9 cellular contexts compared by ENCODE assay signal in genomic region chr5:141940695-141941271, GRCh38. TPM values are rescaled to one million over a fixed set of nuclear protein-coding genes. Genes with fewer than 3 reads are reported as not detected.
A peak's percentile ranks its signal among the peaks of the same experiment; 100 is the strongest.
DNase-seq lines count a peak whose midpoint lies in the region; ATAC-seq and TF ChIP-seq lines count a peak whose summit lies in the region.
"Had no signal": no experiment of that assay in that cellular context is flagged by ENCODE, and none has a peak within 500 bp of the region (broad histone marks: within the 10 kb centered on the region; RNA-seq: fewer than 3 reads in every experiment).

No MANE protein-coding gene starts in this region.

- H3K27me3 Mint-ChIP-seq in naive B cell, result no peaks in the 10 kb centered on the region

- no peaks in the 10 kb centered on the region for H3K9me3 ChIP-seq in breast epithelium

- H3K27me3 ChIP-seq in KMS-11 (ENCODE audit: insufficient read depth, low read depth) (no peaks in the 10 kb centered on the region), breast epithelium (no peaks in the 10 kb centered on the region)

- H3K27ac ChIP-seq in KMS-11 (peak overlapping the region; percentile 70), breast epithelium (peak overlapping the region; percentile 56 to 74)

- TF ChIP-seq CTCF in AG09309 (IDR thresholded peaks at IDR 0.05; ENCODE audit: control insufficient read depth, insufficient read depth, low read depth, low read length, missing control alignments), result peak; percentile 38
- peak; percentile 22; the same call in 1 of the 2 replicates for TF ChIP-seq CTCF in KMS-11 (conservative IDR thresholded peaks at IDR 0.05; ENCODE audit: low read depth, low read length)
- no peak for TF ChIP-seq CTCF in breast epithelium (IDR thresholded peaks at IDR 0.05)

- H3K4me2 ChIP-seq in KMS-11, result peak overlapping the region; percentile 83

- no peaks in the 10 kb centered on the region for H3K79me2 ChIP-seq in KMS-11 (ENCODE audit: insufficient read depth, low read depth)

- H3K4me1 Mint-ChIP-seq in naive B cell, result peaks cover 0 to under 1% (median 0%) of the 10 kb centered on the region in 3 donors

- H3K4me3 Mint-ChIP-seq in naive B cell, result no peak overlapping the region

- peak; percentile 50 for DNase-seq in AG09309 (ENCODE audit: low read depth)
- no peak for DNase-seq in breast epithelium (ENCODE audit: low spot score in 2 of 2)
- DNase-seq in naive B cell, result no peak
- no peak for DNase-seq in dedifferentiated amniotic fluid mesenchymal stem cell (ENCODE audit: extremely low spot score)
- DNase-seq in NOMO-1 treated with DMSO at 0.1 percent for 48 hours (lab: John Stamatoyannopoulos, UW; ENCODE audit: unreplicated experiment), result no peak
- DNase-seq in stimulated activated CD4-positive, alpha-beta T cell treated with anti-CD3 and anti-CD28 coated beads, Interleukin-4, amount 100 ng/mL, for 24 hours, result no peak
- no peak for DNase-seq in NK-92 (lab: John Stamatoyannopoulos, UW; ENCODE audit: unreplicated experiment)
- DNase-seq: NCI-H1694 treated with DMSO at 0.1 percent for 48 hours had no signal

- H3K4me1 ChIP-seq in KMS-11 (ENCODE audit: low read depth, poor library complexity, severe bottlenecking), result peaks cover 42% of the 10 kb centered on the region
- no peaks in the 10 kb centered on the region for H3K4me1 ChIP-seq in breast epithelium

- H3K9ac ChIP-seq in KMS-11, result no peak overlapping the region

- no peaks in the 10 kb centered on the region for H3K9me3 Mint-ChIP-seq in naive B cell

- peaks cover 3 to 5% of the 10 kb centered on the region in 2 donors for H3K36me3 Mint-ChIP-seq in naive B cell

- H3K27ac Mint-ChIP-seq in naive B cell, result peak overlapping the region in 4 of 6 donors; percentile 6 to 81 (median 70)

- H2AFZ ChIP-seq in KMS-11 (ENCODE audit: low read depth), result peak overlapping the region; percentile 10; the same call in 1 of the 2 replicates

- TF ChIP-seq POLR2A in breast epithelium (IDR thresholded peaks at IDR 0.05), result no peak

- no peak for ATAC-seq in naive B cell (ENCODE audit: low read depth in 2 of 2)

- H3K36me3 ChIP-seq in KMS-11 (ENCODE audit: insufficient read depth) (no peaks in the 10 kb centered on the region), breast epithelium (peaks cover 6% of the 10 kb centered on the region)

- intact Hi-C loops in breast epithelium (cut with DNase I; ENCODE audit: low total_unique reads), result no loop called here

- no peaks in the 10 kb centered on the region for H4K20me1 ChIP-seq in KMS-11 (ENCODE audit: insufficient read depth)

- no peak overlapping the region for H3K4me3 ChIP-seq in AG09309 (ENCODE audit: control insufficient read depth, low read depth, low read length)
- H3K4me3 ChIP-seq in KMS-11 (IDR thresholded peaks at IDR 0.05; ENCODE audit: insufficient read depth, low read depth, low read length), result no peak overlapping the region
- H3K4me3 ChIP-seq in breast epithelium, result no peak overlapping the region

RNA-seq across cellular contexts. Expression of gene DELE1, which starts 17.1 kb away (rescaled TPM):
- 10 to 100 TPM; 74.6 to 95.1 (median 76.7) TPM for total RNA-seq in breast epithelium
- 10 to 100 TPM; 39.1 to 51.1 (median 44.1) TPM for polyA plus RNA-seq in naive B cell (ENCODE audit: low read depth in 6 of 6)

RNA-seq across cellular contexts. Expression of gene PCDH12, which starts 17.2 kb away (rescaled TPM):
- total RNA-seq in breast epithelium, result 1 to 10 TPM; 1.8 to 5.6 (median 3.5) TPM
- polyA plus RNA-seq in naive B cell (ENCODE audit: low read depth in 6 of 6), result under 1 TPM in 5 of 6 donors, not detected in 1; 0.09 to 0.29 (median 0.20) TPM

RNA-seq across cellular contexts. Expression of gene RNF14, which starts 28.1 kb away (rescaled TPM):
- total RNA-seq in breast epithelium, result 10 to 100 TPM; 43.9 to 80.2 (median 60.6) TPM
- 10 to 100 TPM; 19.8 to 38.6 (median 34.6) TPM for polyA plus RNA-seq in naive B cell (ENCODE audit: low read depth in 6 of 6)

Comparison
In these comparisons a context has a peak if more than half of its experiments do, and no peak if none do; other contexts are left out.
1. CTCF ChIP-seq: peak in AG09309 (single experiment) and KMS-11 (single experiment); none in breast epithelium (0 of 3).